ENCODE assay signal across 17 cellular contexts in genomic region chr15:74519311-74519710, GRCh38. TPM values are rescaled to one million over a fixed set of nuclear protein-coding genes. Genes with fewer than 3 reads are reported as not detected.
DNase-seq lines count a peak whose midpoint lies in the region; ATAC-seq, FAIRE-seq and TF ChIP-seq lines count a peak whose summit lies in the region.
"Had no signal": no experiment of that assay in that cellular context is flagged by ENCODE, and none has a peak within 500 bp of the region (broad histone marks: within the 10 kb centered on the region; RNA-seq: fewer than 3 reads in every experiment).

No MANE protein-coding gene starts in this region.

- dilution Hi-C loops in IMR-90 (cut with HindIII; ENCODE audit: low sequenced_read_pairs, unreplicated experiment), result no loop called here

- H3K9ac ChIP-seq in IMR-90 (ENCODE audit: low read depth, low read length), result no peak overlapping the region

- no peaks in the 10 kb centered on the region for H3K27me3 ChIP-seq in ACC112 (ENCODE audit: insufficient read depth, low read length)
- no peaks in the 10 kb centered on the region for H3K27me3 ChIP-seq in IMR-90 (ENCODE audit: control insufficient read depth, insufficient read depth, low read length)
- no peaks in the 10 kb centered on the region for H3K27me3 ChIP-seq in SJSA1 (replicated peaks)

- H2AK9ac ChIP-seq in IMR-90 (replicated peaks; ENCODE audit: low read depth, low read length, poor library complexity), result no peak overlapping the region

- no peak overlapping the region for H2AFZ ChIP-seq in ACC112 (ENCODE audit: low read length, unreplicated experiment)
- H2AFZ ChIP-seq in IMR-90 (replicated peaks; ENCODE audit: low read length, poor library complexity), result no peak overlapping the region

- H3K9me1 ChIP-seq in IMR-90 (ENCODE audit: insufficient read depth, low read length), result no peaks in the 10 kb centered on the region

- H3K27ac ChIP-seq in ACC112 (ENCODE audit: low read depth, low read length) (peak overlapping the region; percentile 55), IMR-90 (ENCODE audit: insufficient read depth, low read length) (no peak overlapping the region), SJSA1 (no peak overlapping the region)
- H3K27ac ChIP-seq: skin epidermis had no signal

- H4K20me1 ChIP-seq in IMR-90 (ENCODE audit: insufficient read depth, low read length), result no peaks in the 10 kb centered on the region

- no peak overlapping the region for H2BK120ac ChIP-seq in IMR-90 (ENCODE audit: low read depth, low read length)

- H4K8ac ChIP-seq in IMR-90 (ENCODE audit: low read depth in 2 of 2, low read length in 2 of 2), result no peak overlapping the region

- H3K18ac ChIP-seq in IMR-90 (ENCODE audit: low read depth, low read length), result no peak overlapping the region

- H3K4me3 ChIP-seq in ACC112 (ENCODE audit: low read depth, low read length) (no peak overlapping the region), IMR-90 (ENCODE audit: insufficient read depth, low read depth, low read length) (no peak overlapping the region), SJSA1 (no peak overlapping the region), fibroblast of mammary gland (ENCODE audit: control insufficient read depth, low read depth, low read length) (no peak overlapping the region)
- H3K4me3 ChIP-seq: skin epidermis had no signal

- intact Hi-C loops in IMR-90 (cut with micrococcal nuclease), result no loop called here

- peaks cover 19% of the 10 kb centered on the region for H3K4me1 ChIP-seq in ACC112 (ENCODE audit: control insufficient read depth, insufficient read depth, low read length, unreplicated experiment)
- peaks cover 2% of the 10 kb centered on the region; the same call in 1 of the 2 replicates for H3K4me1 ChIP-seq in IMR-90 (ENCODE audit: control insufficient read depth, insufficient read depth, low read length)
- peaks cover 15% of the 10 kb centered on the region for H3K4me1 ChIP-seq in SJSA1 (replicated peaks)

- no peak overlapping the region for H3K4me2 ChIP-seq in IMR-90 (ENCODE audit: low read depth, low read length)

- no peak for TF ChIP-seq CTCF in IMR-90 (conservative IDR thresholded peaks at IDR 0.05; ENCODE audit: low read depth, low read length)
- TF ChIP-seq CTCF in fibroblast of mammary gland (conservative IDR thresholded peaks at IDR 0.05; ENCODE audit: control insufficient read depth, insufficient read depth, low read depth, low read length), result no peak

- BruUV-seq in IMR-90 (replicated peaks; lab: Mats Ljungman, UMichigan), result no TSS peak

- peak; percentile 21; the same call in 1 of the 2 replicates for ATAC-seq in IMR-90 (ENCODE audit: low read depth)
- ATAC-seq: activated T-cell treated with anti-CD3 and anti-CD28 coated beads, Interleukin-2, amount 50 U/mL, for 4 hours; T-cell had no signal

- POLR2A ChIA-PET in IMR-90 (lab: Charles Lee; ENCODE audit: unreplicated experiment), result no interaction called here

- TF ChIP-seq RAD21 in IMR-90 (IDR thresholded peaks at IDR 0.05; ENCODE audit: low read length), result no peak

- no peaks in the 10 kb centered on the region for H3K36me3 ChIP-seq in ACC112 (ENCODE audit: insufficient read depth, low read length)
- no peaks in the 10 kb centered on the region for H3K36me3 ChIP-seq in IMR-90 (ENCODE audit: control insufficient read depth, insufficient read depth, low read length)
- no peaks in the 10 kb centered on the region for H3K36me3 ChIP-seq in SJSA1

- no peak for TF ChIP-seq POLR2A in IMR-90 (IDR thresholded peaks at IDR 0.05; ENCODE audit: low read depth, low read length)

- CTCF ChIA-PET in IMR-90 (lab: Yijun Ruan, JAX), result no interaction called here

- H2AK5ac ChIP-seq in IMR-90 (ENCODE audit: low read depth, low read length), result no peak overlapping the region

- H4K91ac ChIP-seq in IMR-90 (ENCODE audit: insufficient read depth, low read depth, low read length), result no peak overlapping the region

- no peak overlapping the region for H2BK5ac ChIP-seq in IMR-90 (ENCODE audit: low read depth, low read length, poor library complexity, severe bottlenecking)

- H3K56ac ChIP-seq in IMR-90 (ENCODE audit: extremely low read depth, insufficient read depth, low read length), result no peak overlapping the region

- H4K5ac ChIP-seq in IMR-90 (ENCODE audit: low read depth, low read length), result no peak overlapping the region

- no peak overlapping the region for H3K4ac ChIP-seq in IMR-90 (ENCODE audit: low read depth, low read length)

- no peaks in the 10 kb centered on the region for H3K9me3 ChIP-seq in IMR-90 (ENCODE audit: control insufficient read depth, insufficient read depth, low read length)
- H3K9me3 ChIP-seq in SJSA1 (replicated peaks), result no peaks in the 10 kb centered on the region

- no peaks in the 10 kb centered on the region; a peak in 1 of 4 replicates for H3K79me1 ChIP-seq in IMR-90 (ENCODE audit: low read depth in 1 of 2, low read length in 2 of 2)

- no peak overlapping the region for H3K14ac ChIP-seq in IMR-90 (replicated peaks; ENCODE audit: low read depth, low read length)

- no peak overlapping the region for H2BK20ac ChIP-seq in IMR-90 (ENCODE audit: low read depth, low read length)

- H3K79me2 ChIP-seq in ACC112 (ENCODE audit: control insufficient read depth, insufficient read depth, low read length, unreplicated experiment), result no peaks in the 10 kb centered on the region

- FAIRE-seq in GM19239 (lab: Jason Lieb, UNC), result no peak
- FAIRE-seq: TTC549 had no signal

- WGBS in IMR-90 (ENCODE audit: extremely low coverage in 2 of 2, insufficient read length in 1 of 2), 2 experiments, result 33% methylated on average over 1 of the region's 4 CpGs; no CpG with 5 or more reads in 1 of the 2 experiments

- in situ Hi-C loops in IMR-90 (cut with MboI; ENCODE audit: low sequenced_read_pairs), result no loop called here

- H3K23ac ChIP-seq in IMR-90 (ENCODE audit: low read depth, low read length), result no peak overlapping the region

- H2BK15ac ChIP-seq in IMR-90 (ENCODE audit: low read depth, low read length), result no peak overlapping the region

- DNase-seq in IMR-90 (peak; percentile 75), SJSA1 (ENCODE audit: low read depth in 1 of 2, low spot score in 2 of 2) (peak; percentile 31 to 52), fibroblast of mammary gland (ENCODE audit: low read depth) (peak; percentile 21), GM19239 (ENCODE audit: insufficient read length, low spot score) (no peak), AG20443 (ENCODE audit: low spot score) (no peak), anterior cingulate cortex (lab: John Stamatoyannopoulos, UW) (no peak)
- no peak for DNase-seq in activated CD4-positive, alpha-beta T cell treated with anti-CD3 and anti-CD28 coated beads, Interleukin-2, amount 50 U/mL, for 1 hour
- DNase-seq: activated naive CD4-positive, alpha-beta T cell; activated T-cell treated with anti-CD3 and anti-CD28 coated beads, Interleukin-2, amount 50 U/mL, for 4 hours; amniotic stem cell; GF-D8; SHP77 treated with DMSO at 0.1 percent for 48 hours; stimulated activated CD4-positive, alpha-beta T cell treated with anti-CD3 and anti-CD28 coated beads, Interleukin-1b, Interleukin-23, amount 100 ng/mL, for 48 hours; T-cell had no signal

TF ChIP-seq in IMR-90, 13 proteins besides CTCF, POLR2A, EP300 and RAD21:
- no peak for TF ChIP-seq ELK1 (IDR thresholded peaks at IDR 0.05; ENCODE audit: borderline replicate concordance, low read depth, low read length)
- TF ChIP-seq BHLHE40 (IDR thresholded peaks at IDR 0.05; ENCODE audit: low read depth, low read length), result no peak
- no peak for TF ChIP-seq MAZ (IDR thresholded peaks at IDR 0.05; ENCODE audit: borderline replicate concordance, low read depth, low read length)
- no peak for TF ChIP-seq MAFK (IDR thresholded peaks at IDR 0.05; ENCODE audit: low read depth, low read length)
- no peak for TF ChIP-seq USF2 (IDR thresholded peaks at IDR 0.05; ENCODE audit: low read depth, low read length)
- TF ChIP-seq CEBPB (IDR thresholded peaks at IDR 0.05; ENCODE audit: low read depth, low read length), result peak; percentile 49; the same call in 1 of the 2 replicates

RNA-seq across cellular contexts. Expression of gene ARID3B, which starts 21.7 kb away (rescaled TPM):
- total RNA-seq in IMR-90 (2012; rRNA removed), result 2.5 TPM in 2 replicates
- 5.0 and 5.9 TPM in 2 replicates for polyA plus RNA-seq in IMR-90 (2012; rRNA removed)
- 1.6 and 2.6 TPM in 2 replicates for polyA plus RNA-seq in IMR-90 (2012; cell fraction: cytosol; rRNA removed)
- 32.3 and 36.4 TPM in 2 replicates for polyA plus RNA-seq in IMR-90 (2012; cell fraction: nucleus; rRNA removed; ENCODE audit: low replicate concordance)
- total RNA-seq in SJSA1 (2014; rRNA removed; shearing (Covaris generic)), result 0.44 and 1.4 TPM in 2 replicates

RNA-seq across cellular contexts. Expression of gene UBL7, which starts 58.4 kb away (rescaled TPM):
- 57.8 and 68.1 TPM in 2 replicates for total RNA-seq in IMR-90 (2012; rRNA removed)
- 78.4 and 80.1 TPM in 2 replicates for polyA plus RNA-seq in IMR-90 (2012; rRNA removed)
- polyA plus RNA-seq in IMR-90 (2012; cell fraction: cytosol; rRNA removed), result 64.2 and 85.0 TPM in 2 replicates
- polyA plus RNA-seq in IMR-90 (2012; cell fraction: nucleus; rRNA removed; ENCODE audit: low replicate concordance), result 21.3 and 32.0 TPM in 2 replicates
- 32.8 and 54.5 TPM in 2 replicates for total RNA-seq in SJSA1 (2014; rRNA removed; shearing (Covaris generic))

Comparison
In these comparisons a context has a peak if more than half of its experiments do, and no peak if none do; other contexts are left out.
1. DNase-seq: peak in IMR-90 (single experiment), SJSA1 (2 of 2) and fibroblast of mammary gland (single experiment); none in GM19239 (single experiment), activated CD4-positive, alpha-beta T cell treated with anti-CD3 and anti-CD28 coated beads, Interleukin-2, amount 50 U/mL, for 1 hour (single experiment), AG20443 (single experiment) and anterior cingulate cortex (0 of 58).